Comparison of ENCODE assay signal across 30 cellular contexts in genomic region chr9:129184743-129185142, GRCh38.
"Had no signal": no experiment of that assay in that cellular context is flagged by ENCODE, and none has a peak within 500 bp of the region (broad histone marks: within the 10 kb centered on the region; RNA-seq: fewer than 3 reads in every experiment).

No MANE protein-coding gene starts in this region.

- H3K4me3 ChIP-seq: body of pancreas, dorsolateral prefrontal cortex, esophagus muscularis mucosa, gastrocnemius medialis, heart left ventricle, lower lobe of right lung, sigmoid colon, smooth muscle cell, stomach, suprapubic skin, tibial nerve had no signal

- FAIRE-seq: colon had no signal

- DNase-seq: activated CD4-positive, alpha-beta T cell treated with anti-CD3 and anti-CD28 coated beads, Interleukin-2, amount 10 ng/mL, durations not matched to agents 7 days and 5 days; activated CD4-positive, CD25-positive, alpha-beta regulatory T cell treated with anti-CD3 and anti-CD28 coated beads, Interleukin-2, amount 50 U/mL, for 72 hours; activated CD8-positive, alpha-beta memory T cell treated with anti-CD3 and anti-CD28 coated beads, Interleukin-2, amount 10 ng/mL, durations not matched to agents 7 days and 5 days; activated CD8-positive, alpha-beta T cell treated with anti-CD3 and anti-CD28 coated beads for 36 hours; activated gamma-delta T cell; activated naive CD4-positive, alpha-beta T cell treated with anti-CD3 and anti-CD28 coated beads, Interleukin-2, amount 50 U/mL, for 16 hours; activated naive CD8-positive, alpha-beta T cell treated with anti-CD3 and anti-CD28 coated beads, Interleukin-2, amount 50 U/mL, for 24 hours; anterior cingulate cortex; body of pancreas; central memory CD4-positive, alpha-beta T cell; dorsolateral prefrontal cortex; effector memory CD8-positive, alpha-beta T cell; gastrocnemius medialis; heart left ventricle; lower lobe of right lung; nephron progenitor cell; occipital lobe; posterior cingulate gyrus; sigmoid colon; stimulated activated CD4-positive, alpha-beta T cell treated with anti-CD3 and anti-CD28 coated beads, Interleukin-15, amount 100 ng/mL, for 24 hours; stomach had no signal

- ATAC-seq: activated CD8-positive, alpha-beta memory T cell treated with anti-CD3 and anti-CD28 coated beads, Interleukin-2, amount 10 ng/mL, durations not matched to agents 7 days and 5 days; activated CD8-positive, alpha-beta T cell treated with anti-CD3 and anti-CD28 coated beads for 36 hours; activated naive CD8-positive, alpha-beta T cell treated with anti-CD3 and anti-CD28 coated beads, Interleukin-2, amount 50 U/mL, for 24 hours; body of pancreas; effector memory CD8-positive, alpha-beta T cell; gastrocnemius medialis; heart left ventricle; left lobe of liver; lower lobe of right lung; stimulated activated memory B cell treated with anti-CD40 and anti-IgM and Interleukin-4, amounts not matched to agents 10 μg/mL and 1 μg/mL and 100 μg/mL, for 72 hours had no signal

- H3K27me3 Mint-ChIP-seq: activated CD4-positive, alpha-beta T cell treated with anti-CD3 and anti-CD28 coated beads, Interleukin-2, amount 10 ng/mL, durations not matched to agents 7 days and 5 days; activated CD8-positive, alpha-beta T cell treated with anti-CD3 and anti-CD28 coated beads for 36 hours; activated naive CD8-positive, alpha-beta T cell treated with anti-CD3 and anti-CD28 coated beads, Interleukin-2, amount 50 U/mL, for 24 hours; effector memory CD8-positive, alpha-beta T cell had no signal

- H3K27me3 ChIP-seq: body of pancreas, dorsolateral prefrontal cortex, esophagus muscularis mucosa, gastrocnemius medialis, heart left ventricle, sigmoid colon, stomach, suprapubic skin, tibial nerve had no signal

- H3K4me1 Mint-ChIP-seq: activated naive CD8-positive, alpha-beta T cell treated with anti-CD3 and anti-CD28 coated beads, Interleukin-2, amount 50 U/mL, for 24 hours; stimulated activated memory B cell treated with anti-CD40 and anti-IgM and Interleukin-4, amounts not matched to agents 10 μg/mL and 1 μg/mL and 100 μg/mL, for 72 hours had no signal

- H3K27ac Mint-ChIP-seq: activated CD4-positive, alpha-beta T cell treated with anti-CD3 and anti-CD28 coated beads, Interleukin-2, amount 10 ng/mL, durations not matched to agents 7 days and 5 days; activated CD8-positive, alpha-beta memory T cell treated with anti-CD3 and anti-CD28 coated beads, Interleukin-2, amount 10 ng/mL, durations not matched to agents 7 days and 5 days; activated CD8-positive, alpha-beta T cell treated with anti-CD3 and anti-CD28 coated beads for 36 hours; activated naive CD8-positive, alpha-beta T cell treated with anti-CD3 and anti-CD28 coated beads, Interleukin-2, amount 50 U/mL, for 24 hours; activated T-helper 1 cell treated with anti-CD3 and anti-CD28 coated beads, Interleukin-12 subunit alpha, Interleukin-12 subunit beta, Interleukin-2, Interleukin-4 antibody, amounts not matched to agents 30 ng/mL and 10 ng/mL and 1 ng/mL, durations not matched to agents 14 hours and 24 hours and 36 hours; effector memory CD8-positive, alpha-beta T cell; stimulated activated memory B cell treated with anti-CD40 and anti-IgM and Interleukin-4, amounts not matched to agents 10 μg/mL and 1 μg/mL and 100 μg/mL, for 72 hours had no signal

- H3K36me3 Mint-ChIP-seq: activated CD8-positive, alpha-beta memory T cell treated with anti-CD3 and anti-CD28 coated beads, Interleukin-2, amount 10 ng/mL, durations not matched to agents 7 days and 5 days; stimulated activated memory B cell treated with anti-CD40 and anti-IgM and Interleukin-4, amounts not matched to agents 10 μg/mL and 1 μg/mL and 100 μg/mL, for 72 hours had no signal

- H3K9me3 ChIP-seq: body of pancreas, esophagus muscularis mucosa, gastrocnemius medialis, lower lobe of right lung, sigmoid colon, stomach, suprapubic skin had no signal

- H3K27ac ChIP-seq: body of pancreas, dorsolateral prefrontal cortex, esophagus muscularis mucosa, gastrocnemius medialis, heart left ventricle, lower lobe of right lung, sigmoid colon, stomach, suprapubic skin, tibial nerve, VCaP had no signal

- H3K36me3 ChIP-seq: esophagus muscularis mucosa, gastrocnemius medialis, heart left ventricle, lower lobe of right lung, sigmoid colon, stomach, suprapubic skin, tibial nerve had no signal

- H3K4me1 ChIP-seq: gastrocnemius medialis, lower lobe of right lung, sigmoid colon had no signal

- H3K9me3 Mint-ChIP-seq: activated CD8-positive, alpha-beta T cell treated with anti-CD3 and anti-CD28 coated beads for 36 hours; activated T-helper 1 cell treated with anti-CD3 and anti-CD28 coated beads, Interleukin-12 subunit alpha, Interleukin-12 subunit beta, Interleukin-2, Interleukin-4 antibody, amounts not matched to agents 30 ng/mL and 10 ng/mL and 1 ng/mL, durations not matched to agents 14 hours and 24 hours and 36 hours; effector memory CD8-positive, alpha-beta T cell; stimulated activated memory B cell treated with anti-CD40 and anti-IgM and Interleukin-4, amounts not matched to agents 10 μg/mL and 1 μg/mL and 100 μg/mL, for 72 hours had no signal

- H3K4me3 Mint-ChIP-seq: activated CD4-positive, alpha-beta T cell treated with anti-CD3 and anti-CD28 coated beads, Interleukin-2, amount 10 ng/mL, durations not matched to agents 7 days and 5 days; activated CD8-positive, alpha-beta memory T cell treated with anti-CD3 and anti-CD28 coated beads, Interleukin-2, amount 10 ng/mL, durations not matched to agents 7 days and 5 days; activated CD8-positive, alpha-beta T cell treated with anti-CD3 and anti-CD28 coated beads for 36 hours; activated naive CD8-positive, alpha-beta T cell treated with anti-CD3 and anti-CD28 coated beads, Interleukin-2, amount 50 U/mL, for 24 hours; activated T-helper 1 cell treated with anti-CD3 and anti-CD28 coated beads, Interleukin-12 subunit alpha, Interleukin-12 subunit beta, Interleukin-2, Interleukin-4 antibody, amounts not matched to agents 30 ng/mL and 10 ng/mL and 1 ng/mL, durations not matched to agents 14 hours and 24 hours and 36 hours; effector memory CD8-positive, alpha-beta T cell; nephron progenitor cell; stimulated activated memory B cell treated with anti-CD40 and anti-IgM and Interleukin-4, amounts not matched to agents 10 μg/mL and 1 μg/mL and 100 μg/mL, for 72 hours had no signal
